Comparison of ENCODE assay signal across 17 cellular contexts in the genomic region with DNA sequence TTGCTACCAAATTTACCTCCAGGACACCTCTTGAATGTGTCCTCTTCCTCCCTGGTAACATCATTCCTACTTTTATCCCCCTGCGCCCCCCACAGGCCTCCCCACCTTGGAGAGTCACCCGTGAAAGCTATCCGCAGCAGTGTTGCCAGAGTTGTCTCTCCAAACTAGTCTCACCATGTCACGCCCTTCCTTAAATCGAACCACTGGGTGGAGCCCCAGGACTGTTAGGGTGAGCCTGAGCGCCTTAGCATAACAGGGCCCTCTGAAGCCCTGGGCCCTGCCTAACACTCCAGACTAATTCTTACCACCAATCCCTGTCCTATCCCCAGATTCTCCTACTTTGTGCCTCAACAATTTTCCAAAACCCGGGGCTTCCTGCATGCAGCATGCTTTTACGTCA. TPM values are rescaled to one million over a fixed set of nuclear protein-coding genes. Genes with fewer than 3 reads are reported as not detected.
DNase-seq lines count a peak whose midpoint lies in the region; ATAC-seq and TF ChIP-seq lines count a peak whose summit lies in the region.
"Had no signal": no experiment of that assay in that cellular context is flagged by ENCODE, and none has a peak within 500 bp of the region (broad histone marks: within the 10 kb centered on the region; RNA-seq: fewer than 3 reads in every experiment).

No MANE protein-coding gene starts in this region.

- H3K9me3 ChIP-seq in A673 (ENCODE audit: low read depth, low read length, poor library complexity, severe bottlenecking) (no peaks in the 10 kb centered on the region), endodermal cell (ENCODE audit: control insufficient read depth, low read length) (no peaks in the 10 kb centered on the region)
- H3K9me3 ChIP-seq: BE2C had no signal

- H3K9ac ChIP-seq in endodermal cell (ENCODE audit: extremely low read depth, low read length, poor library complexity, severe bottlenecking): no peak overlapping the region

- H3K4me3 ChIP-seq in A673 (ENCODE audit: low read depth, low read length, poor library complexity, severe bottlenecking): no peak overlapping the region
- no peak overlapping the region for H3K4me3 ChIP-seq in GM23338
- no peak overlapping the region for H3K4me3 ChIP-seq in endodermal cell (ENCODE audit: low read length)

- no peak overlapping the region for H3K27ac Mint-ChIP-seq in GM23338
- no peak overlapping the region for H3K27ac Mint-ChIP-seq in endodermal cell
- H3K27ac Mint-ChIP-seq: T-helper 17 cell had no signal

- H4K20me1 ChIP-seq in GM23338 (replicated peaks; ENCODE audit: insufficient read depth): no peaks in the 10 kb centered on the region

- POLR2A ChIA-PET in A673 (lab: Charles Lee; ENCODE audit: low non-redundant PET): no interaction called here

- H3K4me1 ChIP-seq in A673 (ENCODE audit: insufficient read depth, low read length, poor library complexity, severe bottlenecking) (no peaks in the 10 kb centered on the region), GM23338 (ENCODE audit: insufficient read depth) (peaks cover 11% of the 10 kb centered on the region), endodermal cell (ENCODE audit: control insufficient read depth, insufficient read depth, low read length) (no peaks in the 10 kb centered on the region)
- H3K4me1 ChIP-seq: BE2C had no signal

- H3K4me3 Mint-ChIP-seq in GM23338: no peak overlapping the region
- no peak overlapping the region for H3K4me3 Mint-ChIP-seq in endodermal cell
- H3K4me3 Mint-ChIP-seq: T-helper 17 cell had no signal

- H3K9me3 Mint-ChIP-seq in GM23338: no peaks in the 10 kb centered on the region
- no peaks in the 10 kb centered on the region for H3K9me3 Mint-ChIP-seq in endodermal cell

- H3K79me2 ChIP-seq in GM23338 (replicated peaks; ENCODE audit: insufficient read depth): no peaks in the 10 kb centered on the region

- BruUV-seq in A673 (replicated peaks; lab: Mats Ljungman, UMichigan): no TSS peak

- H3K4me1 Mint-ChIP-seq in GM23338 (peaks cover 14% of the 10 kb centered on the region), endodermal cell (no peaks in the 10 kb centered on the region)
- H3K4me1 Mint-ChIP-seq: T-helper 17 cell had no signal

- H2AFZ ChIP-seq in GM23338: peak overlapping the region; percentile 38; the same call in 1 of the 2 replicates

- peak; percentile 98 for ATAC-seq in GM23338
- no peak for ATAC-seq in HG02981 (IDR thresholded peaks at IDR 0.05; ENCODE audit: unreplicated experiment)
- no peak for ATAC-seq in stimulated activated naive CD8-positive, alpha-beta T cell treated with anti-CD3 and anti-CD28 coated beads, Interleukin-15, Interleukin-2, amounts not matched to agents 100 U/mL and 50 U/mL, for 24 hours
- no peak for ATAC-seq in HG03280 (IDR thresholded peaks at IDR 0.05; ENCODE audit: unreplicated experiment)
- ATAC-seq: T-helper 17 cell had no signal

- H3K9me2 ChIP-seq in GM23338 (ENCODE audit: insufficient read depth): no peaks in the 10 kb centered on the region

- CTCF ChIA-PET in A673 (lab: Charles Lee): no interaction called here

- H3K27me3 Mint-ChIP-seq in GM23338 (ENCODE audit: insufficient read depth, low read depth, poor library complexity) (peaks cover 4% of the 10 kb centered on the region), endodermal cell (ENCODE audit: insufficient read depth) (no peaks in the 10 kb centered on the region)

- intact Hi-C loops in A673 (cut with micrococcal nuclease; ENCODE audit: unreplicated experiment): no loop called here

- WGBS in endodermal cell (ENCODE audit: insufficient coverage in 1 of 2, insufficient read length in 1 of 2), 2 experiments: 71 to 73% methylated on average over 5 to 8 of the region's 8 CpGs

- no peak overlapping the region for H3K27ac ChIP-seq in A673 (ENCODE audit: low read depth, low read length, poor library complexity, severe bottlenecking)
- H3K27ac ChIP-seq in GM23338 (ENCODE audit: low read depth): no peak overlapping the region
- no peak overlapping the region for H3K27ac ChIP-seq in endodermal cell (ENCODE audit: low read depth, low read length)

- no peaks in the 10 kb centered on the region for H3K36me3 Mint-ChIP-seq in GM23338 (ENCODE audit: low read depth)
- no peaks in the 10 kb centered on the region for H3K36me3 Mint-ChIP-seq in endodermal cell (ENCODE audit: low read depth)

- no peak overlapping the region for H3K4me2 ChIP-seq in GM23338

- no peaks in the 10 kb centered on the region for H3K27me3 ChIP-seq in A673 (replicated peaks; ENCODE audit: insufficient read depth, low read depth, low read length, poor library complexity)
- H3K27me3 ChIP-seq in GM23338 (ENCODE audit: insufficient read depth): no peaks in the 10 kb centered on the region
- no peaks in the 10 kb centered on the region for H3K27me3 ChIP-seq in endodermal cell (ENCODE audit: control insufficient read depth, insufficient read depth, low read length, poor library complexity, severe bottlenecking)
- H3K27me3 ChIP-seq: BE2C had no signal

- TF ChIP-seq CTCF in A673 (conservative IDR thresholded peaks at IDR 0.05; ENCODE audit: low read depth, low read length) (0 out of 2 replicates have a peak, but pooled peaks have one; percentile 22), GM23338 (conservative IDR thresholded peaks at IDR 0.05; ENCODE audit: low read depth in 2 of 2) (peak; percentile 64 to 88), endodermal cell (conservative IDR thresholded peaks at IDR 0.05) (peak; percentile 67)

- DNase-seq in A673 (ENCODE audit: low spot score) (peak; percentile 12), GM23338 (ENCODE audit: low spot score) (peak; percentile 86), NCI-H748 (lab: John Stamatoyannopoulos, UW; ENCODE audit: unreplicated experiment) (peak; percentile 22), endodermal cell (peak; percentile 87), OCI-M2 (lab: John Stamatoyannopoulos, UW; ENCODE audit: unreplicated experiment) (no peak)
- DNase-seq in stimulated activated naive CD8-positive, alpha-beta T cell treated with anti-CD3 and anti-CD28 coated beads, Interleukin-15, Interleukin-2, amounts not matched to agents 100 U/mL and 50 U/mL, for 24 hours: no peak
- DNase-seq: activated naive CD4-positive, alpha-beta T cell; BE2C; mesenchymal stem cell; NCI-H774; stimulated activated CD4-positive, alpha-beta T cell treated with anti-CD3 and anti-CD28 coated beads, Interleukin-4, amount 100 ng/mL, for 1 hour; stimulated activated naive CD4-positive, alpha-beta T cell treated with Interleukin-2 at 50 U/mL for 16 hours; T-helper 17 cell had no signal

- H3K36me3 ChIP-seq in A673 (ENCODE audit: insufficient read depth, low read length, poor library complexity, severe bottlenecking): no peaks in the 10 kb centered on the region
- H3K36me3 ChIP-seq in GM23338 (ENCODE audit: insufficient read depth): no peaks in the 10 kb centered on the region
- no peaks in the 10 kb centered on the region for H3K36me3 ChIP-seq in endodermal cell (ENCODE audit: control insufficient read depth, insufficient read depth, low read length)
- H3K36me3 ChIP-seq: BE2C had no signal

- H3F3A ChIP-seq in GM23338 (replicated peaks; ENCODE audit: low read depth): no peaks in the 10 kb centered on the region

TF ChIP-seq in GM23338, 12 proteins besides CTCF, POLR2A, EP300 and RAD21:
- TF ChIP-seq STAT1 (IDR thresholded peaks at IDR 0.05; ENCODE audit: unreplicated experiment): no peak
- TF ChIP-seq CREB1 (CRISPR knock-in tag; IDR thresholded peaks at IDR 0.05; ENCODE audit: low read depth): no peak
- TF ChIP-seq NANOG (IDR thresholded peaks at IDR 0.05; ENCODE audit: borderline replicate concordance): no peak
- TF ChIP-seq EZH2 (IDR thresholded peaks at IDR 0.05; ENCODE audit: low read depth, unreplicated experiment): no peak
- TF ChIP-seq, protein P1, sequence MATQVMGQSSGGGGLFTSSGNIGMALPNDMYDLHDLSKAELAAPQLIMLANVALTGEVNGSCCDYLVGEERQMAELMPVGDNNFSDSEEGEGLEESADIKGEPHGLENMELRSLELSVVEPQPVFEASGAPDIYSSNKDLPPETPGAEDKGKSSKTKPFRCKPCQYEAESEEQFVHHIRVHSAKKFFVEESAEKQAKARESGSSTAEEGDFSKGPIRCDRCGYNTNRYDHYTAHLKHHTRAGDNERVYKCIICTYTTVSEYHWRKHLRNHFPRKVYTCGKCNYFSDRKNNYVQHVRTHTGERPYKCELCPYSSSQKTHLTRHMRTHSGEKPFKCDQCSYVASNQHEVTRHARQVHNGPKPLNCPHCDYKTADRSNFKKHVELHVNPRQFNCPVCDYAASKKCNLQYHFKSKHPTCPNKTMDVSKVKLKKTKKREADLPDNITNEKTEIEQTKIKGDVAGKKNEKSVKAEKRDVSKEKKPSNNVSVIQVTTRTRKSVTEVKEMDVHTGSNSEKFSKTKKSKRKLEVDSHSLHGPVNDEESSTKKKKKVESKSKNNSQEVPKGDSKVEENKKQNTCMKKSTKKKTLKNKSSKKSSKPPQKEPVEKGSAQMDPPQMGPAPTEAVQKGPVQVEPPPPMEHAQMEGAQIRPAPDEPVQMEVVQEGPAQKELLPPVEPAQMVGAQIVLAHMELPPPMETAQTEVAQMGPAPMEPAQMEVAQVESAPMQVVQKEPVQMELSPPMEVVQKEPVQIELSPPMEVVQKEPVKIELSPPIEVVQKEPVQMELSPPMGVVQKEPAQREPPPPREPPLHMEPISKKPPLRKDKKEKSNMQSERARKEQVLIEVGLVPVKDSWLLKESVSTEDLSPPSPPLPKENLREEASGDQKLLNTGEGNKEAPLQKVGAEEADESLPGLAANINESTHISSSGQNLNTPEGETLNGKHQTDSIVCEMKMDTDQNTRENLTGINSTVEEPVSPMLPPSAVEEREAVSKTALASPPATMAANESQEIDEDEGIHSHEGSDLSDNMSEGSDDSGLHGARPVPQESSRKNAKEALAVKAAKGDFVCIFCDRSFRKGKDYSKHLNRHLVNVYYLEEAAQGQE (IDR thresholded peaks at IDR 0.05; ENCODE audit: unreplicated experiment): no peak
- TF ChIP-seq JUNB (IDR thresholded peaks at IDR 0.05; ENCODE audit: unreplicated experiment): no peak
- TF ChIP-seq ZNF331 (CRISPR knock-in tag; IDR thresholded peaks at IDR 0.05; ENCODE audit: low read depth): no peak
- no peak for TF ChIP-seq EZH2phosphoT487 (IDR thresholded peaks at IDR 0.05; ENCODE audit: unreplicated experiment)
- TF ChIP-seq ZNF114 (CRISPR knock-in tag; IDR thresholded peaks at IDR 0.05): no peak

RNA-seq across cellular contexts. Expression of gene HSD3B2, which starts 35.0 kb away (rescaled TPM):
- total RNA-seq in A673 (2021) (not detected in 2 replicates), endodermal cell (not detected)
- total RNA-seq in GM23338 (2014; rRNA removed; shearing (Covaris generic)): not detected in 2 replicates
- polyA plus RNA-seq in GM23338 (2016; fragmentation: Nextera tagmentation; extraction: Ambion mirVana): not detected in 2 replicates
- not detected for polyA plus RNA-seq in endodermal cell (2013, experiment 1 of 2)
- not detected for polyA plus RNA-seq in endodermal cell (2013, experiment 2 of 2)
- total RNA-seq: endothelial cell of umbilical vein, pulmonary artery endothelial cell, T-helper 17 cell had no signal
- polyA plus RNA-seq: endothelial cell of umbilical vein had no signal

RNA-seq across cellular contexts. Expression of gene HSD3B1, which starts 57.0 kb away (rescaled TPM):
- not detected in 2 replicates for total RNA-seq in A673 (2021)
- not detected in 2 replicates for total RNA-seq in GM23338 (2014; rRNA removed; shearing (Covaris generic))
- not detected in 2 replicates for polyA plus RNA-seq in GM23338 (2016; fragmentation: Nextera tagmentation; extraction: Ambion mirVana)
- total RNA-seq in endodermal cell: not detected
- polyA plus RNA-seq in endodermal cell (2013, experiment 1 of 2): not detected
- not detected for polyA plus RNA-seq in endodermal cell (2013, experiment 2 of 2)
- total RNA-seq: endothelial cell of umbilical vein, pulmonary artery endothelial cell, T-helper 17 cell had no signal
- polyA plus RNA-seq: endothelial cell of umbilical vein had no signal

Comparison
In these comparisons a context has a peak if more than half of its experiments do, and no peak if none do; other contexts are left out.
1. DNase-seq: peak in A673 (single experiment), GM23338 (single experiment), NCI-H748 (single experiment) and endodermal cell (single experiment); none in stimulated activated naive CD8-positive, alpha-beta T cell treated with anti-CD3 and anti-CD28 coated beads, Interleukin-15, Interleukin-2, amounts not matched to agents 100 U/mL and 50 U/mL, for 24 hours (single experiment) and OCI-M2 (single experiment).
2. CTCF ChIP-seq: peak in every context shown above with its lines; median percentile 76 in GM23338; 67 in endodermal cell; 22 in A673.